In the genomic region with DNA sequence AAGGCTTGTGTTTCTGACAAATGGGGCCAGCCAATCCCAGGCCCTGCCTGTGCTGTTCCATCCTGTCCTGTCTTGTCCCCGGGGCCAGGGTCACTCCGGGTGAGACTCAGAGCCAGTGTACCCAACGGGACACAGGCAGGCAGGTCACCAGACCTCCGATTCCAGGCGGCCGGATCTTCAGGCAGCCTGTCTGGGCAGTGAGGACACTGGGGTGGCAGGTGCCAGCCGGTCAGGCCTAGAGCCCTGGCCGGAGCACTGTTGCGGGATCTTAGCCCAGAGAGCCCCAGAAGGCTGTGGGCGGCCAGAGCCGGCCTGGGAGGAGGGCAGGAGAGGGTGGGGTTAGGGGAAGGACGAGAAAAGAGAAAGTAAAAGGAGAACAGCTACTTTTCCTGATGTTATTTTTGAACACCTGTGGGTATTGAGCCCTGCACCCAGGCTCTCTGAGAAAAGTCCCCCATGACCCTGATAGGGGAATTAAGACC, we compare ENCODE assay signal across 8 cellular contexts. TPM values are rescaled to one million over a fixed set of nuclear protein-coding genes. Genes with fewer than 3 reads are reported as not detected.
DNase-seq lines count a peak whose midpoint lies in the region; ATAC-seq and TF ChIP-seq lines count a peak whose summit lies in the region.

No MANE protein-coding gene starts in this region.

- no peaks in the 10 kb centered on the region for H3K27me3 Mint-ChIP-seq in Calu3 (ENCODE audit: unreplicated experiment)

- POLR2A ChIA-PET in RWPE1 (lab: Yijun Ruan, JAX; ENCODE audit: low non-redundant PET), result interaction anchor here (0.5 to 1.0 kb wide), 3 partner anchors 32 to 185 kb away, joined by 3 to 5 read pairs (median 3); no protein-coding TSS in a partner anchor

- H3K27me3 ChIP-seq in esophagus squamous epithelium, result peaks cover 0 to 9% (median 0%) of the 10 kb centered on the region in 4 donors
- no peaks in the 10 kb centered on the region for H3K27me3 ChIP-seq in neutrophil

- H3K4me3 ChIP-seq in esophagus squamous epithelium (peak overlapping the region in 3 of 4 donors; percentile 18 to 83 (median 77)), neutrophil (ENCODE audit: low read depth in 1 of 2, low read length in 1 of 2) (peak overlapping the region; percentile 89)

- TF ChIP-seq CTCF in Calu3 (IDR thresholded peaks at IDR 0.05; ENCODE audit: unreplicated experiment), result no peak
- TF ChIP-seq CTCF in RWPE1 (conservative IDR thresholded peaks at IDR 0.05; ENCODE audit: low read depth), result no peak
- TF ChIP-seq CTCF in esophagus squamous epithelium (IDR thresholded peaks at IDR 0.05), result peak in 1 of 6 experiments; percentile 4
- peak; percentile 21 for TF ChIP-seq CTCF in neutrophil (IDR thresholded peaks at IDR 0.05)

- BruUV-seq in Calu3 (replicated peaks; lab: Mats Ljungman, UMichigan), result no TSS peak

- ATAC-seq in GM21529 (IDR thresholded peaks at IDR 0.05; ENCODE audit: unreplicated experiment) (peak; percentile 41), GM21515 (IDR thresholded peaks at IDR 0.05; ENCODE audit: unreplicated experiment) (no peak)

- TF ChIP-seq POLR2A in esophagus squamous epithelium (IDR thresholded peaks at IDR 0.05), result no peak

- no peaks in the 10 kb centered on the region for H3K9me3 Mint-ChIP-seq in Calu3 (ENCODE audit: low read depth, unreplicated experiment)

- peak overlapping the region; percentile 74 for H3K4me3 Mint-ChIP-seq in Calu3 (ENCODE audit: low read depth, unreplicated experiment)

- H3K4me1 Mint-ChIP-seq in Calu3 (ENCODE audit: low read depth, unreplicated experiment), result peaks cover 40% of the 10 kb centered on the region

- H3K36me3 ChIP-seq in esophagus squamous epithelium (no peaks in the 10 kb centered on the region), neutrophil (no peaks in the 10 kb centered on the region)

- 0 to 4% methylated on average over 5 to 8 of the region's 12 CpGs for WGBS in esophagus squamous epithelium, 2 donors

- H3K36me3 Mint-ChIP-seq in Calu3 (ENCODE audit: insufficient read depth, unreplicated experiment), result peaks cover 74% of the 10 kb centered on the region

- intact Hi-C loops in Calu3 (cut with micrococcal nuclease; ENCODE audit: unreplicated experiment), result no loop called here
- intact Hi-C loops in esophagus squamous epithelium (cut with DNase I), result loop anchor here (2.0 kb wide), 1 partner anchor 63 kb away; no protein-coding TSS in a partner anchor

- H3K4me1 ChIP-seq in esophagus squamous epithelium (peaks cover 45 to 77% (median 50%) of the 10 kb centered on the region in 3 donors), neutrophil (ENCODE audit: control insufficient read depth in 1 of 2, insufficient read depth in 1 of 2, low read depth in 1 of 2, low read length in 1 of 2) (peaks cover 57 to 63% of the 10 kb centered on the region in 2 experiments)

- H3K9me3 ChIP-seq in esophagus squamous epithelium (no peaks in the 10 kb centered on the region), neutrophil (no peaks in the 10 kb centered on the region)

- DNase-seq in Calu3, result peak; percentile 66
- DNase-seq in RWPE1 (ENCODE audit: low spot score), result peak; percentile 65
- DNase-seq in esophagus squamous epithelium (lab: John Stamatoyannopoulos, UW), result no peak
- no peak for DNase-seq in DMS114 treated with DMSO at 0.1 percent for 48 hours (lab: John Stamatoyannopoulos, UW; ENCODE audit: unreplicated experiment)
- no peak for DNase-seq in stimulated activated CD4-positive, alpha-beta T cell treated with anti-CD3 and anti-CD28 coated beads, Interleukin-4, amount 100 ng/mL, for 4 hours

- peak overlapping the region; percentile 100 for H3K27ac ChIP-seq in RWPE1
- peak overlapping the region; percentile 98 to 100 (median 99) for H3K27ac ChIP-seq in esophagus squamous epithelium
- peak overlapping the region; percentile 100 for H3K27ac ChIP-seq in neutrophil

- CTCF ChIA-PET in Calu3 (lab: Charles Lee) (interaction anchor here (0.6 to 3.5 kb wide), 11 partner anchors 9 to 112 kb away, joined by 3 to 48 read pairs (median 6); no protein-coding TSS in a partner anchor), RWPE1 (lab: Yijun Ruan, JAX) (interaction anchor here (0.6 to 4.2 kb wide), 8 partner anchors 8 to 161 kb away, joined by 3 to 47 read pairs (median 5); no protein-coding TSS in a partner anchor)

- H3K27ac Mint-ChIP-seq in Calu3 (ENCODE audit: unreplicated experiment), result no peak overlapping the region

RNA-seq across cellular contexts. Expression of a gene that starts 27.6 kb away (rescaled TPM):
- total RNA-seq in Calu3 (2022) (5,869 and 6,282 TPM in 2 replicates), esophagus squamous epithelium (1,000 to 10,000 TPM; 1,929 to 4,068 (median 3,351) TPM)

RNA-seq across cellular contexts. Expression of a gene that starts 34.7 kb away (rescaled TPM):
- total RNA-seq in Calu3 (2022) (3.9 and 7.6 TPM in 2 replicates), esophagus squamous epithelium (100 to 1,000 TPM in 2 of 4 donors, 10 to 100 TPM in 2; 63.9 to 236 (median 102) TPM)

RNA-seq across cellular contexts. Expression of a gene that starts 44.4 kb away (rescaled TPM):
- total RNA-seq in Calu3 (2022) (40.0 and 45.8 TPM in 2 replicates), esophagus squamous epithelium (1 to 10 TPM; 6.2 to 9.6 (median 8.3) TPM)

Comparison
In these comparisons a context has a peak if more than half of its experiments do, and no peak if none do; other contexts are left out.
1. DNase-seq: peak in Calu3 (single experiment) and RWPE1 (single experiment); none in esophagus squamous epithelium (single experiment), DMS114 treated with DMSO at 0.1 percent for 48 hours (single experiment) and stimulated activated CD4-positive, alpha-beta T cell treated with anti-CD3 and anti-CD28 coated beads, Interleukin-4, amount 100 ng/mL, for 4 hours (0 of 2).
2. Peak in every context shown above with its lines, with median percentiles within 50 percentile points of each other: H3K27ac ChIP-seq.